In the genomic region with DNA sequence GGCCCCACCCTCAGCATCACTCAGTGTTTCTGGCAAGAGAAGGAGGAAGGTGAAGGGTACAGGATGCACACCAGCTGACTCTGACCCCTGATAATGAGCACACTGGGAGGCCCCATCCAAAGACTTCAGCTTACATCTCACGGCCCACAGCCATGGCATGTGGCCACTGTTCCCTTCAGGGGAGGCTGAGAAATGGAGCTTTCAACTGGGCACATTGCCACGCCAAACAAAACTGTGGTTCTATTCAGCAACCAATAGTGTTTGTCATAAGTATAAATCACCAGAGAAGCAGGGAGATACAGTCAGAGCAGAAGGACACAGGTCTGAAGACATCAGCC, we compare ENCODE assay signal across 13 cellular contexts. TPM values are rescaled to one million over a fixed set of nuclear protein-coding genes. Genes with fewer than 3 reads are reported as not detected.
A peak's percentile ranks its signal among the peaks of the same experiment; 100 is the strongest.
DNase-seq lines count a peak whose midpoint lies in the region; ATAC-seq and TF ChIP-seq lines count a peak whose summit lies in the region.
"Had no signal": no experiment of that assay in that cellular context is flagged by ENCODE, and none has a peak within 500 bp of the region (broad histone marks: within the 10 kb centered on the region; RNA-seq: fewer than 3 reads in every experiment).

No MANE protein-coding gene starts in this region.

- no peaks in the 10 kb centered on the region for H3K27me3 Mint-ChIP-seq in stimulated activated memory B cell treated with anti-CD40 and anti-IgM and Interleukin-4, amounts not matched to agents 10 μg/mL and 1 μg/mL and 100 μg/mL, for 72 hours

- H3K36me3 Mint-ChIP-seq in stimulated activated memory B cell treated with anti-CD40 and anti-IgM and Interleukin-4, amounts not matched to agents 10 μg/mL and 1 μg/mL and 100 μg/mL, for 72 hours = no peaks in the 10 kb centered on the region

- no peak for ATAC-seq in stimulated activated memory B cell treated with anti-CD40 and anti-IgM and Interleukin-4, amounts not matched to agents 10 μg/mL and 1 μg/mL and 100 μg/mL, for 72 hours
- ATAC-seq in HG02642 (IDR thresholded peaks at IDR 0.05; ENCODE audit: poor library complexity, unreplicated experiment) = no peak
- ATAC-seq: K562 had no signal

- H3K27me3 ChIP-seq in cardiac muscle cell (no peaks in the 10 kb centered on the region), H7 (ENCODE audit: control insufficient read depth, insufficient read depth, low read length) (peaks cover 2% of the 10 kb centered on the region; the same call in 1 of the 2 replicates)
- H3K27me3 ChIP-seq: neutrophil had no signal

- peak; percentile 11 for DNase-seq in NCI-H2107 (lab: John Stamatoyannopoulos, UW)
- no peak for DNase-seq in NCI-H2107 treated with DMSO at 0.1 percent for 48 hours (lab: John Stamatoyannopoulos, UW; ENCODE audit: unreplicated experiment)
- peak in 1 of 2 donors; percentile 81 for DNase-seq in cardiac muscle cell (ENCODE audit: low read depth in 1 of 2, low spot score in 1 of 2)
- DNase-seq in H7 = no peak
- DNase-seq in stimulated activated CD4-positive, alpha-beta T cell treated with anti-CD3 and anti-CD28 coated beads, Interleukin-1b, Interleukin-23, amount 100 ng/mL, for 48 hours = no peak
- DNase-seq: activated gamma-delta T cell treated with Interleukin-2 at 50 U/mL for 16 hours, glutamatergic neuron had no signal

- H3K4me1 ChIP-seq in cardiac muscle cell (ENCODE audit: low read depth) = peaks cover 36% of the 10 kb centered on the region

- H3K4me1 Mint-ChIP-seq in stimulated activated memory B cell treated with anti-CD40 and anti-IgM and Interleukin-4, amounts not matched to agents 10 μg/mL and 1 μg/mL and 100 μg/mL, for 72 hours = peaks cover 30% of the 10 kb centered on the region

- no peak overlapping the region for H3K4me3 Mint-ChIP-seq in stimulated activated memory B cell treated with anti-CD40 and anti-IgM and Interleukin-4, amounts not matched to agents 10 μg/mL and 1 μg/mL and 100 μg/mL, for 72 hours

- peak overlapping the region; percentile 79 for H3K27ac ChIP-seq in VCaP
- peak overlapping the region; percentile 82 for H3K27ac ChIP-seq in cardiac muscle cell
- H3K27ac ChIP-seq: neutrophil had no signal

- peak overlapping the region; percentile 51 for H3K27ac Mint-ChIP-seq in stimulated activated memory B cell treated with anti-CD40 and anti-IgM and Interleukin-4, amounts not matched to agents 10 μg/mL and 1 μg/mL and 100 μg/mL, for 72 hours

- no peak for TF ChIP-seq CTCF in VCaP (conservative IDR thresholded peaks at IDR 0.05)
- TF ChIP-seq CTCF in cardiac muscle cell (IDR thresholded peaks at IDR 0.05; ENCODE audit: low read depth, low read length) = no peak

- H3K36me3 ChIP-seq in cardiac muscle cell (no peaks in the 10 kb centered on the region), H7 (replicated peaks; ENCODE audit: control insufficient read depth, insufficient read depth, low read length) (no peaks in the 10 kb centered on the region)
- H3K36me3 ChIP-seq: neutrophil had no signal

- no peaks in the 10 kb centered on the region for H3K9me3 ChIP-seq in cardiac muscle cell (ENCODE audit: low read depth)
- H3K9me3 ChIP-seq: neutrophil had no signal

- H3K9me3 Mint-ChIP-seq in stimulated activated memory B cell treated with anti-CD40 and anti-IgM and Interleukin-4, amounts not matched to agents 10 μg/mL and 1 μg/mL and 100 μg/mL, for 72 hours = no peaks in the 10 kb centered on the region

- H3K4me3 ChIP-seq in cardiac muscle cell (no peak overlapping the region), H7 (ENCODE audit: insufficient read depth, low read depth, low read length) (no peak overlapping the region)
- H3K4me3 ChIP-seq: K562 had no signal

RNA-seq across cellular contexts. Expression of a gene that starts 12.7 kb away (rescaled TPM):
- 0.11 and 1.3 TPM in 2 replicates for total RNA-seq in cardiac muscle cell
- 0.74 and 0.99 TPM in 2 replicates for polyA plus RNA-seq in cardiac muscle cell
- not detected in 2 replicates for total RNA-seq in H7 (2014; rRNA removed; shearing (Covaris generic))

RNA-seq across cellular contexts. Expression of a gene that starts 38.5 kb away (rescaled TPM):
- not detected in 2 replicates for total RNA-seq in cardiac muscle cell
- 1.1 TPM in 1 of 2 replicates, not detected in the other for polyA plus RNA-seq in cardiac muscle cell
- not detected in 2 replicates for total RNA-seq in H7 (2014; rRNA removed; shearing (Covaris generic))
- total RNA-seq: A673 had no signal

RNA-seq across cellular contexts. Expression of a gene that starts 41.2 kb away (rescaled TPM):
- 2.1 and 3.6 TPM in 2 replicates for total RNA-seq in cardiac muscle cell
- 2.9 and 4.4 TPM in 2 replicates for polyA plus RNA-seq in cardiac muscle cell
- 5.9 and 6.1 TPM in 2 replicates for total RNA-seq in H7 (2014; rRNA removed; shearing (Covaris generic))
